In the genomic region with DNA sequence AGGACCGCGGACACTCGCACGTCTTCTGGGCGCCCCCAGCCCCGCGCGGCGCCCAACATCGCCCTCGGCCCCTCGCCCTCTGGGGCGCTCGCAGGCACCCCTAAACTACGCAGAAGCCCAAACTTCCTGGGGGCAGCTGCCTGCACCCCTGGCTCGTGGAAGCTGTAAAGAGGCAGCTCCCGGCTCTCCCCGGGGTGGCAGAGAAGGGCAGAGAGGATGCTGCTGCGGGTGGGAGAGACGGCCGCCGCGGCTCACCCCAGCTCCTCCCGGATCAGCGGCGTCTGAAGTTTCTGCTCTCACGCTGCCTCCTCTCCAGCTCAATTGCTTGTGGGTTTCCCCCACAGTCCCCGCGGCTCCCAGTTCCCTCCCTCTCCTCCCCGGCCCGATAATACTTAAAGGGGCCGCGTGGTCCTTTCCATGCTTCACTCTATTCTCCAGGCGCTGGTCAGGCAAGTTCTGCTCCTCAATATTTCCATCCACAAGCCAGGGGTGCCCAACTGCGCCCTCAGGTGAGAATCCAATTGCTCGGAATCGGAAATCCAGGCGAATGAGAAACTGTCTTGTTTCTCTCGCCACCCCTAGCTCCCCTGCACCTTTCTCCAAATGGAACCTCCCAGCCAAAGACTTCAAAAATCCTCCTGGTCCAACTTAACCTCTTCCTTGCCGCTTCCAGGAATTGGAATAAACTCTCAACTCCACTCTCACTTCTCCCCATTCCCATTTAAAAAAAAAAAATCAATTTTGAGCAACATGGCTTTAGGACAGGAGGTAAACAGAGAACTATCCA, we compare ENCODE assay signal across 8 cellular contexts.
DNase-seq lines count a peak whose midpoint lies in the region; ATAC-seq lines count a peak whose summit lies in the region.

No MANE protein-coding gene starts in this region.

- no peaks in the 10 kb centered on the region for H3K27me3 ChIP-seq in naive thymus-derived CD4-positive, alpha-beta T cell (ENCODE audit: control insufficient read depth in 2 of 2, insufficient read depth in 2 of 2, low read length in 2 of 2)

- H3K9me3 ChIP-seq in naive thymus-derived CD4-positive, alpha-beta T cell (ENCODE audit: control insufficient read depth in 2 of 3, low read length in 3 of 3): no peaks in the 10 kb centered on the region

- H3K9me3 Mint-ChIP-seq in activated naive CD8-positive, alpha-beta T cell treated with anti-CD3 and anti-CD28 coated beads, Interleukin-2, amount 50 U/mL, for 24 hours: no peaks in the 10 kb centered on the region
- H3K9me3 Mint-ChIP-seq in naive thymus-derived CD4-positive, alpha-beta T cell: peaks cover 0 to 17% (median 3%) of the 10 kb centered on the region in 11 donors

- H3K4me1 Mint-ChIP-seq in activated naive CD8-positive, alpha-beta T cell treated with anti-CD3 and anti-CD28 coated beads, Interleukin-2, amount 50 U/mL, for 24 hours: peaks cover 6% of the 10 kb centered on the region
- peaks cover 0 to 6% (median 6%) of the 10 kb centered on the region in 7 donors for H3K4me1 Mint-ChIP-seq in naive thymus-derived CD4-positive, alpha-beta T cell

- no peaks in the 10 kb centered on the region for H3K36me3 Mint-ChIP-seq in activated naive CD8-positive, alpha-beta T cell treated with anti-CD3 and anti-CD28 coated beads, Interleukin-2, amount 50 U/mL, for 24 hours (ENCODE audit: low read depth)
- H3K36me3 Mint-ChIP-seq in naive thymus-derived CD4-positive, alpha-beta T cell: peaks cover 0 to 3% (median 0%) of the 10 kb centered on the region in 5 donors

- no peak overlapping the region for H3K27ac ChIP-seq in naive thymus-derived CD4-positive, alpha-beta T cell (ENCODE audit: low read depth, low read length)

- peak overlapping the region; percentile 64 for H3K4me3 Mint-ChIP-seq in activated naive CD8-positive, alpha-beta T cell treated with anti-CD3 and anti-CD28 coated beads, Interleukin-2, amount 50 U/mL, for 24 hours
- peak overlapping the region in 5 of 10 donors; percentile 24 to 73 (median 27) for H3K4me3 Mint-ChIP-seq in naive thymus-derived CD4-positive, alpha-beta T cell

- CTCF ChIA-PET in naive thymus-derived CD4-positive, alpha-beta T cell (lab: Charles Lee): no interaction called here

- H3K4me1 ChIP-seq in naive thymus-derived CD4-positive, alpha-beta T cell (ENCODE audit: control insufficient read depth in 2 of 2, insufficient read depth in 2 of 2, low read length in 2 of 2): no peaks in the 10 kb centered on the region

- no peak overlapping the region for H3K4me3 ChIP-seq in naive thymus-derived CD4-positive, alpha-beta T cell (ENCODE audit: low read length)

- intact Hi-C loops in head of caudate nucleus (cut with DNase I): loop anchor here (10.0 kb wide), 1 partner anchor 355 kb away; no protein-coding TSS in a partner anchor
- intact Hi-C loops in naive thymus-derived CD4-positive, alpha-beta T cell (cut with micrococcal nuclease): no loop called here

- DNase-seq in EL (peak; percentile 93), NCI-H345 treated with DMSO at 0.1 percent for 48 hours (lab: John Stamatoyannopoulos, UW; ENCODE audit: unreplicated experiment) (peak; percentile 79), head of caudate nucleus (peak; percentile 78 to 96 (median 90)), non-pigmented ciliary epithelial cell (ENCODE audit: low read depth) (peak; percentile 76)
- DNase-seq in activated naive CD8-positive, alpha-beta T cell treated with anti-CD3 and anti-CD28 coated beads, Interleukin-2, amount 50 U/mL, for 24 hours: peak; percentile 13
- no peak for DNase-seq in naive thymus-derived CD4-positive, alpha-beta T cell

- POLR2A ChIA-PET in naive thymus-derived CD4-positive, alpha-beta T cell (lab: Charles Lee): no interaction called here

- peaks cover 17% of the 10 kb centered on the region for H3K27me3 Mint-ChIP-seq in activated naive CD8-positive, alpha-beta T cell treated with anti-CD3 and anti-CD28 coated beads, Interleukin-2, amount 50 U/mL, for 24 hours
- peaks cover 10 to 19% (median 17%) of the 10 kb centered on the region in 5 donors for H3K27me3 Mint-ChIP-seq in naive thymus-derived CD4-positive, alpha-beta T cell

- no peak overlapping the region for H3K27ac Mint-ChIP-seq in activated naive CD8-positive, alpha-beta T cell treated with anti-CD3 and anti-CD28 coated beads, Interleukin-2, amount 50 U/mL, for 24 hours
- H3K27ac Mint-ChIP-seq in naive thymus-derived CD4-positive, alpha-beta T cell: no peak overlapping the region

- ATAC-seq in HG02678 (IDR thresholded peaks at IDR 0.05; ENCODE audit: unreplicated experiment) (peak; percentile 67), HG03520 (IDR thresholded peaks at IDR 0.05; ENCODE audit: unreplicated experiment) (no peak)
- peak; percentile 53 for ATAC-seq in activated naive CD8-positive, alpha-beta T cell treated with anti-CD3 and anti-CD28 coated beads, Interleukin-2, amount 50 U/mL, for 24 hours
- no peak for ATAC-seq in naive thymus-derived CD4-positive, alpha-beta T cell

- no peaks in the 10 kb centered on the region for H3K36me3 ChIP-seq in naive thymus-derived CD4-positive, alpha-beta T cell (ENCODE audit: control insufficient read depth in 2 of 3, insufficient read depth in 3 of 3, low read length in 3 of 3)

Comparison
In these comparisons a context has a peak if more than half of its experiments do, and no peak if none do; other contexts are left out.
1. DNase-seq: peak in EL (single experiment), NCI-H345 treated with DMSO at 0.1 percent for 48 hours (single experiment), activated naive CD8-positive, alpha-beta T cell treated with anti-CD3 and anti-CD28 coated beads, Interleukin-2, amount 50 U/mL, for 24 hours (single experiment), head of caudate nucleus (42 of 42) and non-pigmented ciliary epithelial cell (single experiment); none in naive thymus-derived CD4-positive, alpha-beta T cell (0 of 9).
2. ATAC-seq: peak in HG02678 (single experiment) and activated naive CD8-positive, alpha-beta T cell treated with anti-CD3 and anti-CD28 coated beads, Interleukin-2, amount 50 U/mL, for 24 hours (single experiment); none in HG03520 (single experiment) and naive thymus-derived CD4-positive, alpha-beta T cell (single experiment).